In genomic region chr17:47994714-47995113, GRCh38 we compare ENCODE assay signal across 21 cellular contexts. TPM values are rescaled to one million over a fixed set of nuclear protein-coding genes. Genes with fewer than 3 reads are reported as not detected.
DNase-seq lines count a peak whose midpoint lies in the region; TF ChIP-seq lines count a peak whose summit lies in the region.
"Had no signal": no experiment of that assay in that cellular context is flagged by ENCODE, and none has a peak within 500 bp of the region (broad histone marks: within the 10 kb centered on the region; RNA-seq: fewer than 3 reads in every experiment).

No MANE protein-coding gene starts in this region.

- H3K4me3 Mint-ChIP-seq in nephron progenitor cell: no peak overlapping the region
- H3K4me3 Mint-ChIP-seq: CD4-positive, alpha-beta T cell had no signal

- peaks cover 63% of the 10 kb centered on the region for H3K4me1 ChIP-seq in ectodermal cell (ENCODE audit: control insufficient read depth, insufficient read depth, low read length)
- no peaks in the 10 kb centered on the region for H3K4me1 ChIP-seq in OCI-LY7 (ENCODE audit: insufficient read depth, low read length, poor library complexity, severe bottlenecking)
- H3K4me1 ChIP-seq in mesenchymal stem cell (ENCODE audit: control insufficient read depth, insufficient read depth, low read depth, low read length): peaks cover 13% of the 10 kb centered on the region

- BruUV-seq in OCI-LY7 (replicated peaks; lab: Mats Ljungman, UMichigan): no TSS peak

- CTCF ChIA-PET in OCI-LY7 (lab: Charles Lee; ENCODE audit: unreplicated experiment): no interaction called here

- H2AFZ ChIP-seq in OCI-LY7 (ENCODE audit: low read length) (no peak overlapping the region), mesenchymal stem cell (ENCODE audit: low read depth, low read length) (no peak overlapping the region)
- H2AFZ ChIP-seq: PC-9 had no signal

- no peak overlapping the region for H3K14ac ChIP-seq in mesenchymal stem cell (ENCODE audit: low read length in 2 of 2)

- no peak overlapping the region for H2BK5ac ChIP-seq in mesenchymal stem cell (ENCODE audit: low read depth, low read length, poor library complexity, severe bottlenecking)

- no peak overlapping the region for H3K4me3 ChIP-seq in ectodermal cell (ENCODE audit: insufficient read depth, low read depth, low read length)
- H3K4me3 ChIP-seq in OCI-LY7 (ENCODE audit: low read depth, low read length, poor library complexity, severe bottlenecking): no peak overlapping the region
- no peak overlapping the region for H3K4me3 ChIP-seq in mesenchymal stem cell (ENCODE audit: insufficient read depth in 1 of 2, low read depth in 1 of 2, low read length in 2 of 2)
- H3K4me3 ChIP-seq: PC-9, SJCRH30 had no signal

- no peaks in the 10 kb centered on the region for H3K9me3 Mint-ChIP-seq in nephron progenitor cell
- H3K9me3 Mint-ChIP-seq: CD4-positive, alpha-beta T cell had no signal

- no peak overlapping the region for H3K4ac ChIP-seq in mesenchymal stem cell (ENCODE audit: low read depth in 1 of 2, low read length in 2 of 2)

- H2BK120ac ChIP-seq in mesenchymal stem cell (ENCODE audit: low read depth, low read length): no peak overlapping the region

- no peaks in the 10 kb centered on the region for H4K20me1 ChIP-seq in OCI-LY7 (ENCODE audit: insufficient read depth, low read length)

- H3K79me2 ChIP-seq in OCI-LY7 (ENCODE audit: insufficient read depth, low read depth, low read length): no peaks in the 10 kb centered on the region

- H3K4me2 ChIP-seq in OCI-LY7 (ENCODE audit: low read length): no peak overlapping the region
- no peak overlapping the region for H3K4me2 ChIP-seq in mesenchymal stem cell (ENCODE audit: low read length, poor library complexity, severe bottlenecking)
- H3K4me2 ChIP-seq: PC-9 had no signal

- POLR2A ChIA-PET in OCI-LY7 (lab: Charles Lee): no interaction called here

- no peaks in the 10 kb centered on the region for H3K79me1 ChIP-seq in mesenchymal stem cell (replicated peaks; ENCODE audit: low read length, poor library complexity, severe bottlenecking)

- peaks cover 15% of the 10 kb centered on the region for H3K27me3 Mint-ChIP-seq in nephron progenitor cell (ENCODE audit: low read depth, poor library complexity)

- H3K4me1 Mint-ChIP-seq in nephron progenitor cell: peaks cover 86% of the 10 kb centered on the region

- WGBS in ectodermal cell, 2 experiments: 80 to 88% methylated on average over 4 of the region's 4 CpGs
- 69% methylated on average over 4 of the region's 4 CpGs for WGBS in mesenchymal stem cell

- H4K8ac ChIP-seq in mesenchymal stem cell (ENCODE audit: low read length): no peak overlapping the region

- H2BK12ac ChIP-seq in mesenchymal stem cell (ENCODE audit: low read length in 2 of 2): no peak overlapping the region

- H3K27ac Mint-ChIP-seq in nephron progenitor cell: peak overlapping the region; percentile 97
- H3K27ac Mint-ChIP-seq: CD4-positive, alpha-beta T cell had no signal

- H3K18ac ChIP-seq in mesenchymal stem cell (ENCODE audit: low read depth in 1 of 2, low read length in 2 of 2): no peak overlapping the region

- no peak overlapping the region for H2AK5ac ChIP-seq in mesenchymal stem cell (ENCODE audit: low read length, severe bottlenecking)

- H3K36me3 ChIP-seq in ectodermal cell (ENCODE audit: control insufficient read depth, insufficient read depth, low read length) (no peaks in the 10 kb centered on the region), OCI-LY7 (ENCODE audit: insufficient read depth, low read length) (no peaks in the 10 kb centered on the region), mesenchymal stem cell (ENCODE audit: control insufficient read depth in 1 of 2, insufficient read depth in 2 of 2, low read depth in 1 of 2, low read length in 2 of 2) (no peaks in the 10 kb centered on the region)
- H3K36me3 ChIP-seq: BE2C, SJCRH30 had no signal

- H3K27me3 ChIP-seq in ectodermal cell (ENCODE audit: control insufficient read depth, insufficient read depth, low read length, poor library complexity, severe bottlenecking): no peaks in the 10 kb centered on the region
- peaks cover 0 to 20% of the 10 kb centered on the region in 2 experiments for H3K27me3 ChIP-seq in mesenchymal stem cell (ENCODE audit: control insufficient read depth in 1 of 2, insufficient read depth in 1 of 2, low read length in 2 of 2)
- H3K27me3 ChIP-seq: BE2C, SJCRH30 had no signal

- DNase-seq in NCI-H2227 (lab: John Stamatoyannopoulos, UW; ENCODE audit: unreplicated experiment): peak; percentile 37
- DNase-seq in NCI-H2227 treated with DMSO at 0.1 percent for 48 hours (lab: John Stamatoyannopoulos, UW): no peak
- peak; percentile 40 for DNase-seq in nephron progenitor cell
- DNase-seq in OCI-LY7 (ENCODE audit: low spot score): no peak
- DNase-seq in NOMO-1 treated with DMSO at 0.1 percent for 48 hours (lab: John Stamatoyannopoulos, UW; ENCODE audit: unreplicated experiment): no peak
- DNase-seq in stimulated activated CD4-positive, alpha-beta T cell treated with anti-CD3 and anti-CD28 coated beads, Interleukin-2, amount 100 ng/mL, for 48 hours: no peak
- DNase-seq in mesenchymal stem cell: no peak
- DNase-seq: 8988T; Calu3; CD4-positive, alpha-beta T cell; DND-41; NCI-H1048; NCI-H2081 treated with DMSO at 0.1 percent for 48 hours; NCI-H345; NCI-H526; NK-92 treated with Interleukin-12 subunit alpha and Interleukin-12 subunit beta, amount 100 ng/mL, for 24 hours; PC-9; SJCRH30 had no signal

- no peaks in the 10 kb centered on the region for H3K9me3 ChIP-seq in ectodermal cell (ENCODE audit: control insufficient read depth, low read length)
- no peaks in the 10 kb centered on the region for H3K9me3 ChIP-seq in OCI-LY7 (ENCODE audit: low read length)
- no peaks in the 10 kb centered on the region for H3K9me3 ChIP-seq in mesenchymal stem cell (ENCODE audit: control insufficient read depth, low read length)
- H3K9me3 ChIP-seq: BE2C, SJCRH30 had no signal

- no peak overlapping the region for H4K91ac ChIP-seq in mesenchymal stem cell (ENCODE audit: low read length)

- H3K27ac ChIP-seq in ectodermal cell (ENCODE audit: insufficient read depth, low read depth, low read length, poor library complexity, severe bottlenecking): peak overlapping the region; percentile 84
- H3K27ac ChIP-seq in OCI-LY7 (ENCODE audit: low read depth, low read length, poor library complexity, severe bottlenecking): no peak overlapping the region
- H3K27ac ChIP-seq in mesenchymal stem cell (ENCODE audit: low read length, poor library complexity, severe bottlenecking): no peak overlapping the region
- H3K27ac ChIP-seq: PC-9, SJCRH30 had no signal

- TF ChIP-seq CTCF in nephron progenitor cell (IDR thresholded peaks at IDR 0.05) (no peak), OCI-LY7 (conservative IDR thresholded peaks at IDR 0.05; ENCODE audit: low read length) (no peak)

- no peaks in the 10 kb centered on the region for H3K9me2 ChIP-seq in OCI-LY7 (ENCODE audit: insufficient read depth, low read length)

- H3K9ac ChIP-seq in mesenchymal stem cell (ENCODE audit: low read length): no peak overlapping the region

- H2BK15ac ChIP-seq in mesenchymal stem cell (ENCODE audit: low read depth, poor library complexity, severe bottlenecking): no peak overlapping the region

- H3K36me3 Mint-ChIP-seq in nephron progenitor cell (ENCODE audit: low read depth): no peaks in the 10 kb centered on the region

- intact Hi-C loops in OCI-LY7 (cut with micrococcal nuclease; ENCODE audit: unreplicated experiment): no loop called here

- no peak overlapping the region for H3K23ac ChIP-seq in mesenchymal stem cell (ENCODE audit: low read length in 2 of 2)

RNA-seq across cellular contexts. Expression of gene CDK5RAP3, which starts 23.8 kb away (rescaled TPM):
- 287 TPM for polyA plus RNA-seq in ectodermal cell (2013, experiment 1 of 4)
- 274 TPM for polyA plus RNA-seq in ectodermal cell (2013, experiment 2 of 4)
- polyA plus RNA-seq in ectodermal cell (2013, experiment 3 of 4): 213 TPM
- 230 TPM for polyA plus RNA-seq in ectodermal cell (2013, experiment 4 of 4)
- 241 and 312 TPM in 2 replicates for total RNA-seq in OCI-LY7 (2014; rRNA removed; shearing (Covaris generic))
- 254 and 256 TPM in 2 replicates for total RNA-seq in OCI-LY7 (2022)
- polyA plus RNA-seq in mesenchymal stem cell (2013, experiment 1 of 2): 75.6 TPM
- polyA plus RNA-seq in mesenchymal stem cell (2013, experiment 2 of 2): 69.9 TPM

RNA-seq across cellular contexts. Expression of gene PRR15L, which starts 37.0 kb away (rescaled TPM):
- not detected for polyA plus RNA-seq in ectodermal cell (2013, experiment 1 of 4)
- 0.12 TPM for polyA plus RNA-seq in ectodermal cell (2013, experiment 2 of 4)
- polyA plus RNA-seq in ectodermal cell (2013, experiment 3 of 4): not detected
- not detected for polyA plus RNA-seq in ectodermal cell (2013, experiment 4 of 4)
- total RNA-seq in OCI-LY7 (2014; rRNA removed; shearing (Covaris generic)): not detected in 2 replicates
- total RNA-seq in OCI-LY7 (2022): not detected in 2 replicates
- not detected for polyA plus RNA-seq in mesenchymal stem cell (2013, experiment 1 of 2)
- polyA plus RNA-seq in mesenchymal stem cell (2013, experiment 2 of 2): not detected
- total RNA-seq: CD4-positive, alpha-beta T cell; MCF 10A; SJCRH30 had no signal

RNA-seq across cellular contexts. Expression of gene COPZ2, which starts 42.9 kb away (rescaled TPM):
- 1.5 TPM for polyA plus RNA-seq in ectodermal cell (2013, experiment 1 of 4)
- polyA plus RNA-seq in ectodermal cell (2013, experiment 2 of 4): 0.69 TPM
- 0.96 TPM for polyA plus RNA-seq in ectodermal cell (2013, experiment 3 of 4)
- polyA plus RNA-seq in ectodermal cell (2013, experiment 4 of 4): 2.1 TPM
- 1.2 TPM in 1 of 2 replicates, not detected in the other for total RNA-seq in OCI-LY7 (2014; rRNA removed; shearing (Covaris generic))
- total RNA-seq in OCI-LY7 (2022): 1.4 and 1.7 TPM in 2 replicates
- polyA plus RNA-seq in mesenchymal stem cell (2013, experiment 1 of 2): 148 TPM
- polyA plus RNA-seq in mesenchymal stem cell (2013, experiment 2 of 2): 153 TPM
- total RNA-seq: MCF 10A had no signal

RNA-seq across cellular contexts. Expression of gene PNPO, which starts 53.3 kb away (rescaled TPM):
- polyA plus RNA-seq in ectodermal cell (2013, experiment 1 of 4): 13.1 TPM
- polyA plus RNA-seq in ectodermal cell (2013, experiment 2 of 4): 12.6 TPM
- polyA plus RNA-seq in ectodermal cell (2013, experiment 3 of 4): 7.5 TPM
- 11.0 TPM for polyA plus RNA-seq in ectodermal cell (2013, experiment 4 of 4)
- total RNA-seq in OCI-LY7 (2014; rRNA removed; shearing (Covaris generic)): 14.0 and 14.7 TPM in 2 replicates
- total RNA-seq in OCI-LY7 (2022): 30.4 and 33.8 TPM in 2 replicates
- polyA plus RNA-seq in mesenchymal stem cell (2013, experiment 1 of 2): 6.1 TPM
- 5.4 TPM for polyA plus RNA-seq in mesenchymal stem cell (2013, experiment 2 of 2)

RNA-seq across cellular contexts. Expression of gene NFE2L1, which starts 53.4 kb away (rescaled TPM):
- polyA plus RNA-seq in ectodermal cell (2013, experiment 1 of 4): 140 TPM
- polyA plus RNA-seq in ectodermal cell (2013, experiment 2 of 4): 152 TPM
- 101 TPM for polyA plus RNA-seq in ectodermal cell (2013, experiment 3 of 4)
- polyA plus RNA-seq in ectodermal cell (2013, experiment 4 of 4): 109 TPM
- 42.3 and 60.1 TPM in 2 replicates for total RNA-seq in OCI-LY7 (2014; rRNA removed; shearing (Covaris generic))
- total RNA-seq in OCI-LY7 (2022): 106 and 124 TPM in 2 replicates
- polyA plus RNA-seq in mesenchymal stem cell (2013, experiment 1 of 2): 172 TPM
- 169 TPM for polyA plus RNA-seq in mesenchymal stem cell (2013, experiment 2 of 2)

Comparison
In these comparisons a context has a peak if more than half of its experiments do, and no peak if none do; other contexts are left out.
1. DNase-seq: peak in NCI-H2227 (single experiment) and nephron progenitor cell (single experiment); none in NCI-H2227 treated with DMSO at 0.1 percent for 48 hours (single experiment), OCI-LY7 (single experiment), NOMO-1 treated with DMSO at 0.1 percent for 48 hours (single experiment), stimulated activated CD4-positive, alpha-beta T cell treated with anti-CD3 and anti-CD28 coated beads, Interleukin-2, amount 100 ng/mL, for 48 hours (0 of 2) and mesenchymal stem cell (single experiment).